1 cellular context compared by ENCODE assay signal in genomic region chr4:13893221-13893620, GRCh38.
A peak's percentile ranks its signal among the peaks of the same experiment; 100 is the strongest.
TF ChIP-seq lines count a peak whose summit lies in the region.

No MANE protein-coding gene starts in this region.

TF ChIP-seq in SK-N-SH, 30 proteins besides CTCF, POLR2A, EP300 and RAD21:
- TF ChIP-seq TCF12 (IDR thresholded peaks at IDR 0.05), result peak; percentile 39; the same call in 1 of the 2 replicates
- no peak for TF ChIP-seq FOXM1 (IDR thresholded peaks at IDR 0.05; ENCODE audit: low read depth)
